10 cellular contexts compared by ENCODE assay signal in the genomic region with DNA sequence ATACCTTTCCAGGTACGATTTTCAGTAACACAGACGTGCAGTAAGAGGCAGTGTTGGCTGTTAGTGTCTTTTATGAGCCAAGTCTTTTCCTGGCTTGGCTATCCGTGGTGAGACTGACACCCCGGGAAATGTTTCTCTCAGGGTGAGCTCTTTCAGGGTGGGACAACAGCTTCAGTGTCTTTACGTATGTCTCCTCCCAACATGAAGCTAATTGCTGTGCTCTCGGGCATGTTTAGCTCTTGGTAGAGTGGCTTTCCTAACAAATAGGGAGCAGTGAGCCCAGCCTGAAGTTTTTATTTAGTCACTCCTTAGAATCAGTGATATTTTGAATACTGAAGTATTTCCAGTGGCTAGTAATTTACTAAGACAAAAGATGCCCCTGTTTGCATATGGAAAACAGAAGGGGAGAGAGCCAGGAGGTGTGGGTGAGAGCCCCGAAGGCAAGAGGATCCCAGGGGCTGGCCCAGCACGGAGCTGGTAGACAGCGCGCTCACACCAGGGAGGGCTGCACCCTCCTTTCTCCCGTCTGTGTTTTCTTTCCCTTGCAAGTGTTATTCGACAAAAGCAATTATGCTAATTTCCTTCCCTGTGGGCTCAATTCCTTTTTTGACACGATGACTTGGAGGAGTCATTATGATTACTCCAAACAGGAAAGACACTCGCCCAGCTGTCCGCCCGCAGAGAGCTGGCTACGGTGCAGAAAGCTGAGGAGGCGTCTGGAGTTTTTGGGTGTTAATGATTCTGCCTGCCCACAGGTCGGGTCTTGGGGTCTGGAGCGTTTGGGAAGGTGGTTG. TPM values are rescaled to one million over a fixed set of nuclear protein-coding genes. Genes with fewer than 3 reads are reported as not detected.
DNase-seq lines count a peak whose midpoint lies in the region; ATAC-seq, FAIRE-seq and TF ChIP-seq lines count a peak whose summit lies in the region.
"Had no signal": no experiment of that assay in that cellular context is flagged by ENCODE, and none has a peak within 500 bp of the region (broad histone marks: within the 10 kb centered on the region; RNA-seq: fewer than 3 reads in every experiment).

No MANE protein-coding gene starts in this region.

- no peaks in the 10 kb centered on the region for H3K9me1 ChIP-seq in endothelial cell of umbilical vein (replicated peaks; ENCODE audit: control insufficient read depth, extremely low read depth, insufficient read depth, low read length)

- CTCF ChIA-PET in endothelial cell of umbilical vein (lab: Charles Lee): interaction anchor here (1.1 to 2.2 kb wide), 5 partner anchors 42 to 1901 kb away, joined by 3 to 14 read pairs (median 4); no protein-coding TSS in a partner anchor

- H3K36me3 ChIP-seq in GM23248 (ENCODE audit: low read depth) (peaks cover 84% of the 10 kb centered on the region), OCI-LY3 (replicated peaks; ENCODE audit: low read depth, low read length) (no peaks in the 10 kb centered on the region), endothelial cell of umbilical vein (ENCODE audit: control insufficient read depth in 2 of 2, extremely low read depth in 1 of 2, insufficient read depth in 2 of 2, low read length in 2 of 2) (no peaks in the 10 kb centered on the region), skeletal muscle satellite cell (ENCODE audit: insufficient read depth, low read length) (no peaks in the 10 kb centered on the region)

- TF ChIP-seq POLR2A in endothelial cell of umbilical vein (IDR thresholded peaks at IDR 0.05; ENCODE audit: low read depth, low read length): no peak

- H3K4me2 ChIP-seq in GM23248 (ENCODE audit: unreplicated experiment): peak overlapping the region; percentile 43
- H3K4me2 ChIP-seq in OCI-LY3 (ENCODE audit: low read length): peak overlapping the region; percentile 89
- H3K4me2 ChIP-seq in endothelial cell of umbilical vein (ENCODE audit: insufficient read depth, low read length): peak overlapping the region; percentile 68
- peak overlapping the region; percentile 57 for H3K4me2 ChIP-seq in skeletal muscle satellite cell (ENCODE audit: low read length)

- H3K79me2 ChIP-seq in GM23248 (ENCODE audit: insufficient read depth) (peaks cover 58% of the 10 kb centered on the region), OCI-LY3 (ENCODE audit: low read length) (no peaks in the 10 kb centered on the region), endothelial cell of umbilical vein (ENCODE audit: control insufficient read depth, insufficient read depth, low read length) (no peaks in the 10 kb centered on the region)

- WGBS in GM23248 (ENCODE audit: low coverage in 1 of 2, low lambda C conversion rate in 2 of 2, missing lambda C conversion rate in 2 of 2), 2 experiments: 36 to 44% methylated on average over 20 of the region's 20 CpGs

- no TSS peak for BruUV-seq in endothelial cell of umbilical vein (replicated peaks; lab: Mats Ljungman, UMichigan)

- H4K20me1 ChIP-seq in GM23248 (ENCODE audit: insufficient read depth) (no peaks in the 10 kb centered on the region), OCI-LY3 (ENCODE audit: insufficient read depth, low read length) (no peaks in the 10 kb centered on the region), endothelial cell of umbilical vein (replicated peaks; ENCODE audit: control insufficient read depth, extremely low read depth, insufficient read depth, low read length) (no peaks in the 10 kb centered on the region)

- no peak for ATAC-seq in GM18858 (IDR thresholded peaks at IDR 0.05; ENCODE audit: unreplicated experiment)

- H3K4me1 ChIP-seq in GM23248 (ENCODE audit: insufficient read depth) (peaks cover 60% of the 10 kb centered on the region), OCI-LY3 (ENCODE audit: low read length) (peaks cover 46% of the 10 kb centered on the region), endothelial cell of umbilical vein (ENCODE audit: control insufficient read depth, extremely low read depth, insufficient read depth, low read length) (peaks cover 46% of the 10 kb centered on the region), skeletal muscle satellite cell (ENCODE audit: control insufficient read depth, insufficient read depth, low read length) (peaks cover 25% of the 10 kb centered on the region)

- no peaks in the 10 kb centered on the region for H3K27me3 ChIP-seq in GM23248 (replicated peaks; ENCODE audit: insufficient read depth)
- H3K27me3 ChIP-seq in OCI-LY3 (ENCODE audit: low read depth, low read length): no peaks in the 10 kb centered on the region
- peaks cover 8 to 13% of the 10 kb centered on the region in 2 experiments for H3K27me3 ChIP-seq in endothelial cell of umbilical vein (ENCODE audit: control insufficient read depth in 2 of 2, insufficient read depth in 2 of 2, low read length in 2 of 2)
- H3K27me3 ChIP-seq in skeletal muscle satellite cell (ENCODE audit: control insufficient read depth, insufficient read depth, low read length): no peaks in the 10 kb centered on the region

- TF ChIP-seq CTCF in OCI-LY3 (IDR thresholded peaks at IDR 0.05; ENCODE audit: low read depth, low read length) (no peak), endothelial cell of umbilical vein (IDR thresholded peaks at IDR 0.05; ENCODE audit: extremely low read depth in 1 of 2, insufficient read depth in 1 of 2, low read depth in 1 of 2, low read length in 2 of 2) (no peak)

- no peak overlapping the region for H2AFZ ChIP-seq in GM23248
- peak overlapping the region; percentile 63; the same call in 1 of the 2 replicates for H2AFZ ChIP-seq in OCI-LY3 (ENCODE audit: low read depth, low read length)
- peak overlapping the region; percentile 27 for H2AFZ ChIP-seq in endothelial cell of umbilical vein (ENCODE audit: low read depth, low read length)

- in situ Hi-C loops in GM23248 (cut with MboI): no loop called here

- DNase-seq in GM23248 (peak; percentile 54), endothelial cell of umbilical vein (ENCODE audit: low read depth, low spot score) (peak; percentile 60)
- no peak for DNase-seq in activated CD4-positive, CD25-positive, alpha-beta regulatory T cell treated with anti-CD3 and anti-CD28 coated beads, Interleukin-2, amount 50 U/mL, for 72 hours
- no peak for DNase-seq in activated CD4-positive, alpha-beta T cell treated with anti-CD3 and anti-CD28 coated beads for 1 hour
- DNase-seq: DMS79, posterior cingulate gyrus had no signal

- H3K9me3 ChIP-seq in GM23248 (ENCODE audit: low read depth): no peaks in the 10 kb centered on the region
- H3K9me3 ChIP-seq in OCI-LY3 (ENCODE audit: insufficient read depth, low read length): no peaks in the 10 kb centered on the region
- no peaks in the 10 kb centered on the region for H3K9me3 ChIP-seq in endothelial cell of umbilical vein (replicated peaks; ENCODE audit: control insufficient read depth, insufficient read depth, low read length)
- no peaks in the 10 kb centered on the region for H3K9me3 ChIP-seq in skeletal muscle satellite cell (replicated peaks; ENCODE audit: low read length)

- peak; percentile 48 for FAIRE-seq in endothelial cell of umbilical vein (lab: Jason Lieb, UNC)
- FAIRE-seq: TTC549 had no signal

- no peaks in the 10 kb centered on the region for H3K9me2 ChIP-seq in GM23248 (ENCODE audit: insufficient read depth)

- H3K4me3 ChIP-seq in GM23248: peak overlapping the region; percentile 20; the same call in 1 of the 2 replicates
- peak overlapping the region; percentile 49 for H3K4me3 ChIP-seq in OCI-LY3 (ENCODE audit: low read length)
- H3K4me3 ChIP-seq in endothelial cell of umbilical vein (replicated peaks in 1 of 3; ENCODE audit: insufficient read depth in 1 of 3, low read depth in 1 of 3, low read length in 3 of 3): peak overlapping the region in 1 of 3 experiments; percentile 14
- no peak overlapping the region for H3K4me3 ChIP-seq in skeletal muscle satellite cell (ENCODE audit: low read length)

- POLR2A ChIA-PET in endothelial cell of umbilical vein (lab: Charles Lee): no interaction called here

- dilution Hi-C loops in endothelial cell of umbilical vein (cut with MboI; ENCODE audit: extremely low pct_ligation_motif_present, low sequenced_read_pairs): no loop called here

- peaks cover 97% of the 10 kb centered on the region for H3F3A ChIP-seq in GM23248 (ENCODE audit: insufficient read depth)

- H3K9ac ChIP-seq in GM23248 (peak overlapping the region; percentile 34; the same call in 1 of the 2 replicates), OCI-LY3 (ENCODE audit: low read length) (peak overlapping the region; percentile 29; the same call in 1 of the 2 replicates), endothelial cell of umbilical vein (replicated peaks; ENCODE audit: extremely low read depth, insufficient read depth, low read length) (no peak overlapping the region), skeletal muscle satellite cell (ENCODE audit: low read depth, low read length) (peak overlapping the region; percentile 6)

- intact Hi-C loops in endothelial cell of umbilical vein (cut with micrococcal nuclease): no loop called here

- H3K27ac ChIP-seq in GM23248 (peak overlapping the region; percentile 73), OCI-LY3 (ENCODE audit: low read length) (peak overlapping the region; percentile 43), endothelial cell of umbilical vein (ENCODE audit: insufficient read depth, low read depth, low read length) (peak overlapping the region; percentile 5)

TF ChIP-seq in endothelial cell of umbilical vein, 7 proteins besides CTCF, POLR2A, EP300 and RAD21:
- no peak for TF ChIP-seq POLR2AphosphoS5 (IDR thresholded peaks at IDR 0.05; ENCODE audit: insufficient read depth, low read depth, low read length)

RNA-seq across cellular contexts. Expression of gene PDGFRA, which starts 47.7 kb away (rescaled TPM):
- 225 and 275 TPM in 2 replicates for total RNA-seq in GM23248 (2014; rRNA removed; shearing (Covaris generic))
- 107 and 109 TPM in 2 replicates for polyA plus RNA-seq in GM23248 (2016; fragmentation: Nextera tagmentation; extraction: Ambion mirVana)
- 0.48 and 0.55 TPM in 2 replicates for total RNA-seq in endothelial cell of umbilical vein
- 0.14 and 0.19 TPM in 2 replicates for polyA plus RNA-seq in endothelial cell of umbilical vein
- polyA plus RNA-seq in endothelial cell of umbilical vein (2011; cell fraction: cytosol; rRNA removed): 0.22 and 0.47 TPM in 2 replicates
- 1.0 and 1.5 TPM in 2 replicates for polyA plus RNA-seq in endothelial cell of umbilical vein (2011; cell fraction: nucleus; rRNA removed)
- polyA plus RNA-seq in endothelial cell of umbilical vein (2012): 0.35 and 0.40 TPM in 2 replicates
- 0.27 and 4.0 TPM in 2 replicates for polyA minus RNA-seq in endothelial cell of umbilical vein
- not detected for polyA minus RNA-seq in endothelial cell of umbilical vein (2011; cell fraction: cytosol; rRNA and poly(A)+ RNA removed)
- polyA minus RNA-seq in endothelial cell of umbilical vein (2011; cell fraction: nucleus; rRNA and poly(A)+ RNA removed): 1.4 and 3.8 TPM in 2 replicates
- 143 and 180 TPM in 2 replicates for total RNA-seq in skeletal muscle satellite cell (2012; rRNA removed)

Comparison
In these comparisons a context has a peak if more than half of its experiments do, and no peak if none do; other contexts are left out.
1. DNase-seq: peak in GM23248 (single experiment) and endothelial cell of umbilical vein (single experiment); none in activated CD4-positive, CD25-positive, alpha-beta regulatory T cell treated with anti-CD3 and anti-CD28 coated beads, Interleukin-2, amount 50 U/mL, for 72 hours (single experiment) and activated CD4-positive, alpha-beta T cell treated with anti-CD3 and anti-CD28 coated beads for 1 hour (single experiment).
2. H3K27ac ChIP-seq: peak in every context shown above with its lines; median percentile 73 in GM23248; 43 in OCI-LY3; 5 in endothelial cell of umbilical vein.
3. RNA of gene PDGFRA, which starts 47.7 kb away (total RNA-seq): 225 to 275 TPM in GM23248; 0.48 to 0.55 TPM in endothelial cell of umbilical vein; every median in the first group is over 100 times any median in the second.
4. Peak in every context shown above with its lines, with median percentiles within 50 percentile points of each other: H3K4me2 ChIP-seq.